ENCODE assay signal across 29 cellular contexts in genomic region chr1:246814890-246815289, GRCh38.
"Had no signal": no experiment of that assay in that cellular context is flagged by ENCODE, and none has a peak within 500 bp of the region (broad histone marks: within the 10 kb centered on the region; RNA-seq: fewer than 3 reads in every experiment).

No MANE protein-coding gene starts in this region.

- H3K36me3 ChIP-seq: adrenal gland, esophagus squamous epithelium, gastroesophageal sphincter had no signal

- H3K4me1 ChIP-seq: adrenal gland, body of pancreas, esophagus squamous epithelium, gastroesophageal sphincter had no signal

- FAIRE-seq: colon had no signal

- H3K27me3 ChIP-seq: adrenal gland, body of pancreas, gastroesophageal sphincter had no signal

- ATAC-seq: activated CD4-positive, alpha-beta T cell treated with anti-CD3 and anti-CD28 coated beads for 36 hours; activated CD8-positive, alpha-beta memory T cell treated with anti-CD3 and anti-CD28 coated beads, Interleukin-2, amount 10 ng/mL, durations not matched to agents 7 days and 5 days; activated CD8-positive, alpha-beta T cell treated with anti-CD3 and anti-CD28 coated beads, Interleukin-2, amount 10 ng/mL, durations not matched to agents 7 days and 5 days; activated naive CD8-positive, alpha-beta T cell treated with anti-CD3 and anti-CD28 coated beads, Interleukin-2, amount 50 U/mL, for 24 hours; body of pancreas; effector memory CD8-positive, alpha-beta T cell; gastroesophageal sphincter had no signal

- H3K4me3 ChIP-seq: adrenal gland, body of pancreas, esophagus squamous epithelium, gastroesophageal sphincter had no signal

- H3K9me3 ChIP-seq: adrenal gland, body of pancreas, esophagus squamous epithelium, gastroesophageal sphincter had no signal

- H3K27ac ChIP-seq: adrenal gland, body of pancreas, esophagus squamous epithelium, gastroesophageal sphincter had no signal

- DNase-seq: activated CD4-positive, alpha-beta memory T cell treated with anti-CD3 and anti-CD28 coated beads for 36 hours; activated CD4-positive, alpha-beta T cell treated with anti-CD3 and anti-CD28 coated beads for 36 hours; activated CD4-positive, alpha-beta T cell treated with anti-CD3 and anti-CD28 coated beads, Interleukin-2, amount 10 ng/mL, durations not matched to agents 24 days and 14 days; activated CD4-positive, CD25-positive, alpha-beta regulatory T cell; activated CD4-positive, CD25-positive, alpha-beta regulatory T cell treated with anti-CD3 and anti-CD28 coated beads, Interleukin-2, amount 50 U/mL, for 72 hours; activated CD8-positive, alpha-beta memory T cell treated with anti-CD3 and anti-CD28 coated beads, Interleukin-2, amount 10 ng/mL, durations not matched to agents 7 days and 5 days; activated CD8-positive, alpha-beta memory T cell treated with anti-CD3 and anti-CD28 coated beads, Interleukin-2, amount 50 U/mL, for 4 hours; activated CD8-positive, alpha-beta T cell treated with anti-CD3 and anti-CD28 coated beads, Interleukin-2, amount 10 ng/mL, durations not matched to agents 7 days and 5 days; activated effector memory CD4-positive, alpha-beta T cell treated with anti-CD3 and anti-CD28 coated beads, Interleukin-2, amount 50 U/mL, for 16 hours; activated naive CD4-positive, alpha-beta T cell treated with anti-CD3 and anti-CD28 coated beads for 36 hours; activated naive CD8-positive, alpha-beta T cell treated with anti-CD3 and anti-CD28 coated beads for 36 hours; activated naive CD8-positive, alpha-beta T cell treated with anti-CD3 and anti-CD28 coated beads, Interleukin-2, amount 50 U/mL, for 24 hours; activated T-cell treated with anti-CD3 and anti-CD28 coated beads, Interleukin-2, amount 50 U/mL, for 1 hour; activated T-cell treated with anti-CD3 and anti-CD28 coated beads, Interleukin-2, amount 50 U/mL, for 48 hours; adrenal gland; amygdala; aorta; body of pancreas; caudate nucleus; cortex of kidney; dermis blood vessel endothelial cell; effector CD4-positive, alpha-beta T cell; effector memory CD8-positive, alpha-beta T cell; erythroblast; esophagus squamous epithelium; foreskin melanocyte; T-helper 2 cell had no signal
